ENCODE assay signal across 4 cellular contexts in genomic region chr6:95679981-95680380, GRCh38.
"Had no signal": no experiment of that assay in that cellular context is flagged by ENCODE, and none has a peak within 500 bp of the region (broad histone marks: within the 10 kb centered on the region; RNA-seq: fewer than 3 reads in every experiment).

No MANE protein-coding gene starts in this region.

- H3K4me3 Mint-ChIP-seq: GM23338, H9, HFFc6 had no signal

- H3K27ac Mint-ChIP-seq: GM23338, H9, HFFc6 had no signal

- ATAC-seq: GM23338, HCT116 had no signal

- H3K9me3 Mint-ChIP-seq: GM23338, H9 had no signal
